In the genomic region with DNA sequence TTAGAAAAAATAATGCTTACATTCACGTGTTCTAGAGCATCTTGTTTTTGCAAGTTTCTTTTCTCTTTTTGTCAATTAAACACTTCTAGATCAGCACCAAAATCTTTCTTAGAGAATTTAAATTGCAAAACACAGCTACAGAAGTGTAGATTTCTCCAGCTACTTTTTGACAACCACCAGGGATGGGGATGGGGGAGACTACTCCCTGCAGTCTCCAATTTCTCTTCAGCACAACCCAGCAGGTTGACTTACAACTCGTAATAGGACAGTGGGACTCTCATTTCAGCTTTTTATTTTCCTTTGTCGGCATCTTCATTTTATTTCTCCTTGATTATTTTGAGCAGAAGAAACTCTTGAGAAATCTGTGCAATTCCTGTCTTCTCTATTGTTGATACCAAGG, we compare ENCODE assay signal across 26 cellular contexts.
"Had no signal": no experiment of that assay in that cellular context is flagged by ENCODE, and none has a peak within 500 bp of the region (broad histone marks: within the 10 kb centered on the region; RNA-seq: fewer than 3 reads in every experiment).

No MANE protein-coding gene starts in this region.

- H3K36me3 ChIP-seq: Peyer's patch, SJCRH30 had no signal

- H3K27me3 ChIP-seq: Peyer's patch, SJCRH30 had no signal

- H3K4me3 Mint-ChIP-seq: activated CD4-positive, alpha-beta T cell treated with anti-CD3 and anti-CD28 coated beads for 36 hours; activated CD8-positive, alpha-beta T cell treated with anti-CD3 and anti-CD28 coated beads, Interleukin-2, amount 10 ng/mL, durations not matched to agents 7 days and 5 days; activated naive CD4-positive, alpha-beta T cell treated with anti-CD3 and anti-CD28 coated beads, Interleukin-2, amount 50 U/mL, for 24 hours; activated T-cell treated with anti-CD3 and anti-CD28 coated beads, Interleukin-2, amount 50 U/mL, for 24 hours; activated T-helper 1 cell treated with anti-CD3 and anti-CD28 coated beads, Interleukin-12 subunit alpha, Interleukin-12 subunit beta, Interleukin-2, Interleukin-4 antibody, amounts not matched to agents 30 ng/mL and 10 ng/mL and 1 ng/mL, durations not matched to agents 14 hours and 24 hours and 36 hours had no signal

- H3K4me3 ChIP-seq: Peyer's patch, SJCRH30 had no signal

- H3K9me3 ChIP-seq: Peyer's patch, SJCRH30, SK-N-SH had no signal

- H3K36me3 Mint-ChIP-seq: activated naive CD4-positive, alpha-beta T cell treated with anti-CD3 and anti-CD28 coated beads, Interleukin-2, amount 50 U/mL, for 24 hours had no signal

- H3K27ac Mint-ChIP-seq: activated CD4-positive, alpha-beta T cell treated with anti-CD3 and anti-CD28 coated beads for 36 hours; activated CD8-positive, alpha-beta T cell treated with anti-CD3 and anti-CD28 coated beads, Interleukin-2, amount 10 ng/mL, durations not matched to agents 7 days and 5 days; activated naive CD4-positive, alpha-beta T cell treated with anti-CD3 and anti-CD28 coated beads, Interleukin-2, amount 50 U/mL, for 24 hours; activated T-cell treated with anti-CD3 and anti-CD28 coated beads, Interleukin-2, amount 50 U/mL, for 24 hours; activated T-helper 1 cell treated with anti-CD3 and anti-CD28 coated beads, Interleukin-12 subunit alpha, Interleukin-12 subunit beta, Interleukin-2, Interleukin-4 antibody, amounts not matched to agents 30 ng/mL and 10 ng/mL and 1 ng/mL, durations not matched to agents 14 hours and 24 hours and 36 hours had no signal

- H3K27me3 Mint-ChIP-seq: activated CD4-positive, alpha-beta T cell treated with anti-CD3 and anti-CD28 coated beads for 36 hours; activated naive CD4-positive, alpha-beta T cell treated with anti-CD3 and anti-CD28 coated beads, Interleukin-2, amount 50 U/mL, for 24 hours; activated T-cell treated with anti-CD3 and anti-CD28 coated beads, Interleukin-2, amount 50 U/mL, for 24 hours had no signal

- H3K27ac ChIP-seq: Peyer's patch, RWPE1, SJCRH30, VCaP had no signal

- H3K9ac ChIP-seq: SK-N-SH had no signal

- H3K4me1 Mint-ChIP-seq: activated CD4-positive, alpha-beta T cell treated with anti-CD3 and anti-CD28 coated beads for 36 hours; activated naive CD4-positive, alpha-beta T cell treated with anti-CD3 and anti-CD28 coated beads, Interleukin-2, amount 50 U/mL, for 24 hours had no signal

- ATAC-seq: activated CD4-positive, alpha-beta T cell treated with anti-CD3 and anti-CD28 coated beads for 36 hours; activated CD8-positive, alpha-beta T cell treated with anti-CD3 and anti-CD28 coated beads, Interleukin-2, amount 10 ng/mL, durations not matched to agents 7 days and 5 days had no signal

- H3K4me1 ChIP-seq: Peyer's patch, SJCRH30 had no signal

- DNase-seq: activated CD4-positive, alpha-beta T cell treated with anti-CD3 and anti-CD28 coated beads for 36 hours; activated CD4-positive, alpha-beta T cell treated with anti-CD3 and anti-CD28 coated beads, Interleukin-2, amount 50 U/mL, for 4 hours; activated CD8-positive, alpha-beta T cell treated with anti-CD3 and anti-CD28 coated beads, Interleukin-2, amount 10 ng/mL, durations not matched to agents 7 days and 5 days; activated effector memory CD4-positive, alpha-beta T cell treated with Interleukin-2 at 50 U/mL for 16 hours; activated naive CD4-positive, alpha-beta T cell; activated T-cell treated with anti-CD3 and anti-CD28 coated beads, Interleukin-2, amount 50 U/mL, for 24 hours; aorta; central memory CD4-positive, alpha-beta T cell; NCI-H1092; NCI-H1417 treated with DMSO at 0.1 percent for 48 hours; NCI-H1694; NCI-H2029; NCI-H2107; NCI-H2171 treated with DMSO at 0.1 percent for 48 hours; NCI-H226; NCI-H526 treated with DMSO at 0.1 percent for 48 hours; NCI-H82; Peyer's patch; Right ventricle myocardium superior; SJCRH30; SK-N-SH; T-helper 1 cell had no signal

- H3K4me2 ChIP-seq: SK-N-SH had no signal
